ENCODE assay signal across 8 cellular contexts in the genomic region with DNA sequence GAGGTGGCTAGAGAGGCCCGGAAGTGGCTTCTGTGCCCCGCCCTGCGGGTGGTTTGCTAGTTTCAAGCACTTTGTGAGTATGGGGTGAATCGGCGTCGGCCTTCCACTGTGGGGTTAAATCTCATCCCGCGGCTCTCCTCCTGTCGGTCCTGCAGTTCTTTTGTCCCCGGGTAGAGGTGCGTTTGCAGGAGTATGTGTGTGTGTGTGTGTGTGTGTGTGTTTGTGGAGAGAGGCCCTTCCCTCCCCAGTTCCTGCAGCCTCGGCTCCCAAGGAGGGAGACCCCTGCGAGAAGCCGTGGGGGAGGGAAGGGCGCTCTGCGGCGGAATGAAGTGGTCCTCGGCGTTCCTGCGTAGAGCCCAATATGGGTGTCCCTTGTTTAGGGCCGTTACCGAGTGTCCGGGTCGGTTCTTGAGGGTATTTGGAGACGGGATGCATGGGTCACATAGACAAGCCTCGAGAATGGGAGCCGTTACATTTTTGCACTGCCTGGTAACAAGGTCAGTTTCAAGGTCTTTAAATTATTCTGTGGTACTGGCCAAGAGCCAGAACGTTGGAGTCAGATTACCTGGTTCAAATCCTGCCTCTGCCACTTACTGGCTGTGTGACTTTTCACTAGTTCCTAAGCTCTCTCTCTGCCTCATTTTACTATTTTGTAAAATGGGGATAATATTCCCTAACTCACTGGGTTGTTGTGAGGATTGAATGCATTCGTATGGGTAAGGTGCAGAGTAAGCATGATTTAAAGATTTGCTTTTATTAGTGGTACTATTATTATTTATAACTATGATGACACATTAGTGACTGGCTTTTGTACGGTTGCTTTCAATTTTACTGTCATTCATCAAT. TPM values are rescaled to one million over a fixed set of nuclear protein-coding genes. Genes with fewer than 3 reads are reported as not detected.
DNase-seq lines count a peak whose midpoint lies in the region; ATAC-seq and TF ChIP-seq lines count a peak whose summit lies in the region.

Gene ZKSCAN3, plus strand, starts transcription at position 56 of the 846 bp plus-strand sequence. CDS start 9,640 bp downstream, outside the sequence.

- H3K36me3 Mint-ChIP-seq in activated T-helper 2 cell treated with anti-CD3 and anti-CD28 coated beads, Interferon-gamma antibody, Interleukin-2, Interleukin-4, amounts not matched to agents 10 μg/mL and 5 μg/mL and 100 μg/mL, durations not matched to agents 14 hours and 24 hours and 36 hours (ENCODE audit: low read depth), result peaks cover 15% of the 10 kb centered on the region
- H3K36me3 Mint-ChIP-seq in nephron (ENCODE audit: low read depth), result peaks cover 15% of the 10 kb centered on the region
- no peaks in the 10 kb centered on the region for H3K36me3 Mint-ChIP-seq in stimulated activated naive CD8-positive, alpha-beta T cell treated with anti-CD3 and anti-CD28 coated beads, Interleukin-15, Interleukin-2, amounts not matched to agents 100 ng/mL and 50 ng/mL, for 24 hours (ENCODE audit: low read depth)

- H3K27me3 Mint-ChIP-seq in activated T-helper 2 cell treated with anti-CD3 and anti-CD28 coated beads, Interferon-gamma antibody, Interleukin-2, Interleukin-4, amounts not matched to agents 10 μg/mL and 5 μg/mL and 100 μg/mL, durations not matched to agents 14 hours and 24 hours and 36 hours (ENCODE audit: low read depth), result peaks cover 21% of the 10 kb centered on the region
- H3K27me3 Mint-ChIP-seq in nephron (ENCODE audit: low read depth), result peaks cover 9% of the 10 kb centered on the region
- peaks cover 21% of the 10 kb centered on the region for H3K27me3 Mint-ChIP-seq in stimulated activated naive CD8-positive, alpha-beta T cell treated with anti-CD3 and anti-CD28 coated beads, Interleukin-15, Interleukin-2, amounts not matched to agents 100 ng/mL and 50 ng/mL, for 24 hours

- H3K4me2 ChIP-seq in DOHH2 (ENCODE audit: low read length), result peak within 1 kb of the TSS; percentile 68

- no peaks in the 10 kb centered on the region for H3K9me2 ChIP-seq in DOHH2 (replicated peaks; ENCODE audit: control insufficient read depth, low read length)

- H3K27me3 ChIP-seq in DOHH2 (ENCODE audit: control insufficient read depth, low read length), result no peaks in the 10 kb centered on the region

- H3F3A ChIP-seq in DOHH2 (ENCODE audit: control insufficient read depth, insufficient read depth), result no peaks in the 10 kb centered on the region

- peaks cover 8% of the 10 kb centered on the region for H3K36me3 ChIP-seq in DOHH2 (ENCODE audit: control insufficient read depth, low read length)

- H3K27ac Mint-ChIP-seq in activated T-helper 2 cell treated with anti-CD3 and anti-CD28 coated beads, Interferon-gamma antibody, Interleukin-2, Interleukin-4, amounts not matched to agents 10 μg/mL and 5 μg/mL and 100 μg/mL, durations not matched to agents 14 hours and 24 hours and 36 hours, result peak within 1 kb of the TSS; percentile 93
- H3K27ac Mint-ChIP-seq in nephron, result peak within 1 kb of the TSS; percentile 94 to 98 (median 96)
- peak within 1 kb of the TSS; percentile 92 for H3K27ac Mint-ChIP-seq in stimulated activated naive CD8-positive, alpha-beta T cell treated with anti-CD3 and anti-CD28 coated beads, Interleukin-15, Interleukin-2, amounts not matched to agents 100 ng/mL and 50 ng/mL, for 24 hours

- H4K20me1 ChIP-seq in DOHH2 (ENCODE audit: control insufficient read depth, insufficient read depth, low read depth, low read length), result no peaks in the 10 kb centered on the region

- TF ChIP-seq CTCF in DOHH2 (IDR thresholded peaks at IDR 0.05; ENCODE audit: low read depth, low read length, poor library complexity, severe bottlenecking) (no peak), RWPE1 (conservative IDR thresholded peaks at IDR 0.05; ENCODE audit: low read depth) (no peak), fibroblast of the aortic adventitia (IDR thresholded peaks at IDR 0.05; ENCODE audit: insufficient read depth, low read length) (no peak), nephron (IDR thresholded peaks at IDR 0.05; ENCODE audit: unreplicated experiment in 3 of 3) (no peak)

- DNase-seq in Jurkat, Clone E6-1 (ENCODE audit: low read depth, low spot score), result peak; percentile 85
- peak; percentile 81 for DNase-seq in RWPE1 (ENCODE audit: low spot score)
- peak; percentile 81 for DNase-seq in activated T-helper 2 cell treated with anti-CD3 and anti-CD28 coated beads, Interferon-gamma antibody, Interleukin-2, Interleukin-4, amounts not matched to agents 10 μg/mL and 5 μg/mL and 100 μg/mL, durations not matched to agents 14 hours and 24 hours and 36 hours (ENCODE audit: low spot score)
- peak; percentile 75 for DNase-seq in fibroblast of the aortic adventitia (ENCODE audit: low read depth)

- H3K4me3 Mint-ChIP-seq in activated T-helper 2 cell treated with anti-CD3 and anti-CD28 coated beads, Interferon-gamma antibody, Interleukin-2, Interleukin-4, amounts not matched to agents 10 μg/mL and 5 μg/mL and 100 μg/mL, durations not matched to agents 14 hours and 24 hours and 36 hours (ENCODE audit: low read depth), result peak within 1 kb of the TSS; percentile 99
- peak within 1 kb of the TSS; percentile 98 to 99 (median 98) for H3K4me3 Mint-ChIP-seq in nephron
- peak within 1 kb of the TSS; percentile 99 for H3K4me3 Mint-ChIP-seq in stimulated activated naive CD8-positive, alpha-beta T cell treated with anti-CD3 and anti-CD28 coated beads, Interleukin-15, Interleukin-2, amounts not matched to agents 100 ng/mL and 50 ng/mL, for 24 hours

- H3K9me3 Mint-ChIP-seq in activated T-helper 2 cell treated with anti-CD3 and anti-CD28 coated beads, Interferon-gamma antibody, Interleukin-2, Interleukin-4, amounts not matched to agents 10 μg/mL and 5 μg/mL and 100 μg/mL, durations not matched to agents 14 hours and 24 hours and 36 hours, result no peaks in the 10 kb centered on the region
- no peaks in the 10 kb centered on the region for H3K9me3 Mint-ChIP-seq in nephron
- no peaks in the 10 kb centered on the region for H3K9me3 Mint-ChIP-seq in stimulated activated naive CD8-positive, alpha-beta T cell treated with anti-CD3 and anti-CD28 coated beads, Interleukin-15, Interleukin-2, amounts not matched to agents 100 ng/mL and 50 ng/mL, for 24 hours

- H3K27ac ChIP-seq in DOHH2 (ENCODE audit: low read depth, low read length) (peak within 1 kb of the TSS; percentile 51), RWPE1 (peak within 1 kb of the TSS; percentile 84)

- intact Hi-C loops in activated T-helper 2 cell treated with anti-CD3 and anti-CD28 coated beads, Interferon-gamma antibody, Interleukin-2, Interleukin-4, amounts not matched to agents 10 μg/mL and 5 μg/mL and 100 μg/mL, durations not matched to agents 14 hours and 24 hours and 36 hours (cut with micrococcal nuclease), result loop anchor here (1.0 to 5.0 kb wide), 3 partner anchors 15 to 83 kb away; partner anchors contain the start of genes ZSCAN12 and ZSCAN26

- H3K4me1 ChIP-seq in DOHH2 (ENCODE audit: control insufficient read depth, low read length), result peaks cover 18% of the 10 kb centered on the region

- ATAC-seq in GM21619 (IDR thresholded peaks at IDR 0.05; ENCODE audit: unreplicated experiment), result peak; percentile 97

- CTCF ChIA-PET in RWPE1 (lab: Yijun Ruan, JAX), result interaction anchor here (0.6 kb wide), 1 partner anchor 248 kb away, joined by 9 read pairs; no protein-coding TSS in a partner anchor

- POLR2A ChIA-PET in RWPE1 (lab: Yijun Ruan, JAX; ENCODE audit: low non-redundant PET), result no interaction called here

- peaks cover 8% of the 10 kb centered on the region; the same call in 1 of the 2 replicates for H3K9me3 ChIP-seq in DOHH2 (ENCODE audit: control insufficient read depth, insufficient read depth, low read length)

- H3K79me2 ChIP-seq in DOHH2 (ENCODE audit: control insufficient read depth, low read length), result peaks cover 41% of the 10 kb centered on the region

- H3K4me3 ChIP-seq in DOHH2 (ENCODE audit: low read length) (peak within 1 kb of the TSS; percentile 82), fibroblast of the aortic adventitia (ENCODE audit: low read depth, low read length) (peak within 1 kb of the TSS; percentile 87)
- peak within 1 kb of the TSS; percentile 88 for H3K4me3 ChIP-seq in Jurkat, Clone E6-1 (ENCODE audit: low read length)

- peaks cover 22% of the 10 kb centered on the region for H3K4me1 Mint-ChIP-seq in activated T-helper 2 cell treated with anti-CD3 and anti-CD28 coated beads, Interferon-gamma antibody, Interleukin-2, Interleukin-4, amounts not matched to agents 10 μg/mL and 5 μg/mL and 100 μg/mL, durations not matched to agents 14 hours and 24 hours and 36 hours (ENCODE audit: low read depth)
- H3K4me1 Mint-ChIP-seq in nephron, result peaks cover 42% of the 10 kb centered on the region
- H3K4me1 Mint-ChIP-seq in stimulated activated naive CD8-positive, alpha-beta T cell treated with anti-CD3 and anti-CD28 coated beads, Interleukin-15, Interleukin-2, amounts not matched to agents 100 ng/mL and 50 ng/mL, for 24 hours (ENCODE audit: low read depth), result peaks cover 30% of the 10 kb centered on the region

RNA-seq across cellular contexts. Expression of gene ZKSCAN3, which starts in this region (rescaled TPM):
- 2.1 TPM for polyA plus RNA-seq in Jurkat, Clone E6-1 (2012; ENCODE audit: insufficient read depth, insufficient read length)
- 3.5 TPM in 2 replicates for total RNA-seq in activated T-helper 2 cell treated with anti-CD3 and anti-CD28 coated beads, Interferon-gamma antibody, Interleukin-2, Interleukin-4, amounts not matched to agents 10 μg/mL and 5 μg/mL and 100 μg/mL, durations not matched to agents 14 hours and 24 hours and 36 hours
- 2.6 and 3.6 TPM in 2 replicates for total RNA-seq in fibroblast of the aortic adventitia (ENCODE audit: low replicate concordance)

Comparison
In these comparisons a context has a peak if more than half of its experiments do, and no peak if none do; other contexts are left out.
1. Peak in every context shown above with its lines: DNase-seq, ATAC-seq, H3K4me3 ChIP-seq and H3K27ac ChIP-seq.